Comparison of ENCODE assay signal across 8 cellular contexts in genomic region chr22:41444360-41445170, GRCh38. TPM values are rescaled to one million over a fixed set of nuclear protein-coding genes. Genes with fewer than 3 reads are reported as not detected.
DNase-seq lines count a peak whose midpoint lies in the region; ATAC-seq and TF ChIP-seq lines count a peak whose summit lies in the region.

No MANE protein-coding gene starts in this region.

- DNase-seq in A172 (ENCODE audit: low spot score) (peak; percentile 80), NCI-H2171 treated with DMSO at 0.1 percent for 48 hours (lab: John Stamatoyannopoulos, UW) (peak; percentile 99), mammary epithelial cell (peak; percentile 92)

- peak overlapping the region; percentile 91 for H2AFZ ChIP-seq in mammary epithelial cell (ENCODE audit: low read depth, low read length)

- peaks cover 69% of the 10 kb centered on the region for H3K79me2 ChIP-seq in mammary epithelial cell (ENCODE audit: insufficient read depth, low read length)

- in situ Hi-C loops in mammary epithelial cell (cut with MboI; ENCODE audit: low sequenced_read_pairs in 2 of 2), result loop anchor here in 1 of 2 donors (5.0 kb wide), 1 partner anchor 42 kb away; no protein-coding TSS in a partner anchor

- peak overlapping the region; percentile 82 for H3K27ac ChIP-seq in mammary epithelial cell (ENCODE audit: insufficient read depth, low read depth, low read length)

- TF ChIP-seq CTCF in WI38 (IDR thresholded peaks at IDR 0.05; ENCODE audit: low read depth, low read length) (no peak), mammary epithelial cell (conservative IDR thresholded peaks at IDR 0.05 in 1 of 2, IDR thresholded peaks at IDR 0.05 in 1 of 2; ENCODE audit: extremely low read depth in 1 of 2, insufficient read depth in 1 of 2, low read depth in 1 of 2, low read length in 2 of 2) (no peak)

- H4K20me1 ChIP-seq in mammary epithelial cell (ENCODE audit: insufficient read depth, low read length), result no peaks in the 10 kb centered on the region

- intact Hi-C loops in mammary epithelial cell (cut with micrococcal nuclease), result loop anchor here (1.0 to 5.0 kb wide), 4 partner anchors 25 to 157 kb away; partner anchors contain the start of genes ACO2, RANGAP1, TEF and ZC3H7B

- H3K9me3 ChIP-seq in mammary epithelial cell (replicated peaks; ENCODE audit: insufficient read depth, low read length) (no peaks in the 10 kb centered on the region), iPS-18c (ENCODE audit: control insufficient read depth, insufficient read depth, low read length) (no peaks in the 10 kb centered on the region), skeletal muscle satellite cell (replicated peaks; ENCODE audit: low read length) (no peaks in the 10 kb centered on the region)

- peak overlapping the region; percentile 85 for H3K4me3 ChIP-seq in WI38 (ENCODE audit: low read depth, low read length)
- peak overlapping the region; percentile 81 to 91 (median 86) for H3K4me3 ChIP-seq in mammary epithelial cell (replicated peaks in 1 of 3; ENCODE audit: insufficient read depth in 1 of 3, low read depth in 2 of 3, low read length in 3 of 3)
- peak overlapping the region; percentile 66 for H3K4me3 ChIP-seq in iPS-18c (ENCODE audit: insufficient read depth, low read depth, low read length)
- peak overlapping the region; percentile 94 for H3K4me3 ChIP-seq in skeletal muscle satellite cell (ENCODE audit: low read length)

- H3K4me1 ChIP-seq in mammary epithelial cell (ENCODE audit: insufficient read depth, low read length) (peaks cover 4% of the 10 kb centered on the region), skeletal muscle satellite cell (ENCODE audit: control insufficient read depth, insufficient read depth, low read length) (peaks cover 11% of the 10 kb centered on the region)

- 0% methylated on average over 21 of the region's 37 CpGs for WGBS in mammary epithelial cell (ENCODE audit: low coverage, missing lambda C conversion rate)

- CTCF ChIA-PET in mammary epithelial cell (lab: Charles Lee; ENCODE audit: low non-redundant PET), result no interaction called here

- peaks cover 2% of the 10 kb centered on the region for H3K36me3 ChIP-seq in mammary epithelial cell (ENCODE audit: insufficient read depth, low read length)
- H3K36me3 ChIP-seq in skeletal muscle satellite cell (ENCODE audit: insufficient read depth, low read length), result peaks cover 26% of the 10 kb centered on the region

- dilution Hi-C loops in mammary epithelial cell (cut with HindIII; ENCODE audit: low sequenced_read_pairs), result no loop called here

- H3K4me2 ChIP-seq in mammary epithelial cell (ENCODE audit: insufficient read depth, low read depth, low read length) (peak overlapping the region; percentile 94), skeletal muscle satellite cell (ENCODE audit: low read length) (peak overlapping the region; percentile 99)

- H3K9ac ChIP-seq in mammary epithelial cell (ENCODE audit: insufficient read depth, low read length), result peak overlapping the region; percentile 87
- peak overlapping the region; percentile 91 for H3K9ac ChIP-seq in skeletal muscle satellite cell (ENCODE audit: low read depth, low read length)

- peak; percentile 48 for ATAC-seq in GM18858 (IDR thresholded peaks at IDR 0.05; ENCODE audit: unreplicated experiment)
- peak; percentile 43 for ATAC-seq in HG03095 (IDR thresholded peaks at IDR 0.05; ENCODE audit: unreplicated experiment)

- no TSS peak for BruUV-seq in mammary epithelial cell (replicated peaks; lab: Mats Ljungman, UMichigan)

- H3K27me3 ChIP-seq in mammary epithelial cell (ENCODE audit: insufficient read depth, low read length), result no peaks in the 10 kb centered on the region
- H3K27me3 ChIP-seq in skeletal muscle satellite cell (ENCODE audit: control insufficient read depth, insufficient read depth, low read length), result no peaks in the 10 kb centered on the region

RNA-seq across cellular contexts. Expression of gene TOB2, which starts 2.0 kb away (rescaled TPM):
- 6.2 and 7.2 TPM in 2 replicates for total RNA-seq in A172 (2014; rRNA removed; shearing (Covaris generic))
- total RNA-seq in mammary epithelial cell, result 10 to 100 TPM; 28.3 to 30.3 TPM
- 15.1 TPM for polyA plus RNA-seq in mammary epithelial cell
- polyA minus RNA-seq in mammary epithelial cell, result 43.0 TPM
- total RNA-seq in skeletal muscle satellite cell (2012; rRNA removed), result 27.6 and 28.6 TPM in 2 replicates

RNA-seq across cellular contexts. Expression of gene PHF5A, which starts 23.9 kb away (rescaled TPM):
- 63.7 and 71.3 TPM in 2 replicates for total RNA-seq in A172 (2014; rRNA removed; shearing (Covaris generic))
- total RNA-seq in mammary epithelial cell, result 10 to 100 TPM; 32.2 to 54.3 TPM
- 73.3 TPM for polyA plus RNA-seq in mammary epithelial cell
- polyA minus RNA-seq in mammary epithelial cell, result 22.1 TPM
- 53.2 and 54.4 TPM in 2 replicates for total RNA-seq in skeletal muscle satellite cell (2012; rRNA removed)

RNA-seq across cellular contexts. Expression of gene ACO2, which starts 24.4 kb away (rescaled TPM):
- total RNA-seq in A172 (2014; rRNA removed; shearing (Covaris generic)), result 34.3 and 41.2 TPM in 2 replicates
- 10 to 100 TPM; 79.2 to 96.0 TPM for total RNA-seq in mammary epithelial cell
- 61.5 TPM for polyA plus RNA-seq in mammary epithelial cell
- polyA minus RNA-seq in mammary epithelial cell, result 85.0 TPM
- 73.8 and 74.8 TPM in 2 replicates for total RNA-seq in skeletal muscle satellite cell (2012; rRNA removed)

Comparison
In these comparisons a context has a peak if more than half of its experiments do, and no peak if none do; other contexts are left out.
1. Peak in every context shown above with its lines: DNase-seq, ATAC-seq, H3K4me3 ChIP-seq and H3K27ac ChIP-seq.